15 cellular contexts compared by ENCODE assay signal in genomic region chr1:46284597-46285564, GRCh38. TPM values are rescaled to one million over a fixed set of nuclear protein-coding genes. Genes with fewer than 3 reads are reported as not detected.
A peak's percentile ranks its signal among the peaks of the same experiment; 100 is the strongest.
DNase-seq lines count a peak whose midpoint lies in the region; ATAC-seq and TF ChIP-seq lines count a peak whose summit lies in the region.
"Had no signal": no experiment of that assay in that cellular context is flagged by ENCODE, and none has a peak within 500 bp of the region (broad histone marks: within the 10 kb centered on the region; RNA-seq: fewer than 3 reads in every experiment).

No MANE protein-coding gene starts in this region.

- intact Hi-C loops in cardiac septum (cut with DNase I) = no loop called here

- no peak for ATAC-seq in central memory CD8-positive, alpha-beta T cell (replicated peaks; ENCODE audit: extremely low read depth, poor library complexity, severe bottlenecking)
- peak; percentile 13 to 26 for ATAC-seq in stimulated activated naive B cell treated with anti-CD40 and anti-IgM and Interleukin-4, amounts not matched to agents 10 μg/mL and 1 μg/mL and 100 μg/mL, for 72 hours (replicated peaks)
- ATAC-seq in HG02970 (IDR thresholded peaks at IDR 0.05; ENCODE audit: low FRiP score, unreplicated experiment) = no peak
- no peak for ATAC-seq in HG03565 (IDR thresholded peaks at IDR 0.05; ENCODE audit: unreplicated experiment)

- peaks cover 25% of the 10 kb centered on the region for H3K4me1 ChIP-seq in cardiac muscle cell (ENCODE audit: low read depth)

- H3K9me3 ChIP-seq in cardiac muscle cell (ENCODE audit: low read depth) = no peaks in the 10 kb centered on the region

- H3K27me3 ChIP-seq in cardiac muscle cell = no peaks in the 10 kb centered on the region

- peak in 1 of 2 donors; percentile 68 for DNase-seq in cardiac muscle cell (ENCODE audit: low read depth in 1 of 2, low spot score in 1 of 2)
- DNase-seq in cardiac septum (ENCODE audit: low spot score) = no peak
- peak; percentile 62 for DNase-seq in NCI-H345 (lab: John Stamatoyannopoulos, UW)
- no peak for DNase-seq in central memory CD8-positive, alpha-beta T cell (ENCODE audit: low spot score in 2 of 2)
- no peak for DNase-seq in stimulated activated naive B cell treated with anti-CD40 and anti-IgM and Interleukin-4, amounts not matched to agents 10 μg/mL and 1 μg/mL and 100 μg/mL, for 72 hours
- no peak for DNase-seq in MV-4-11 (lab: John Stamatoyannopoulos, UW)
- DNase-seq: activated B cell treated with CpG ODN at 0.5 μM for 24 hours; activated naive CD4-positive, alpha-beta T cell treated with anti-CD3 and anti-CD28 coated beads, Interleukin-2, amount 10 ng/mL, durations not matched to agents 7 days and 5 days; CD4-positive, CD25-positive, alpha-beta regulatory T cell; hypothalamus; KG1; mammary epithelial cell; stimulated activated CD4-positive, alpha-beta T cell treated with anti-CD3 and anti-CD28 coated beads, Interleukin-15, amount 100 ng/mL, for 24 hours had no signal

- H3K36me3 ChIP-seq in cardiac muscle cell = peaks cover 27% of the 10 kb centered on the region

- peaks cover 15% of the 10 kb centered on the region for H3K4me1 Mint-ChIP-seq in central memory CD8-positive, alpha-beta T cell
- H3K4me1 Mint-ChIP-seq in stimulated activated naive B cell treated with anti-CD40 and anti-IgM and Interleukin-4, amounts not matched to agents 10 μg/mL and 1 μg/mL and 100 μg/mL, for 72 hours = peaks cover 8 to 24% of the 10 kb centered on the region in 2 donors
- H3K4me1 Mint-ChIP-seq: activated B cell treated with CpG ODN at 0.5 μM for 24 hours had no signal

- no peaks in the 10 kb centered on the region for H3K9me3 Mint-ChIP-seq in central memory CD8-positive, alpha-beta T cell
- H3K9me3 Mint-ChIP-seq in stimulated activated naive B cell treated with anti-CD40 and anti-IgM and Interleukin-4, amounts not matched to agents 10 μg/mL and 1 μg/mL and 100 μg/mL, for 72 hours = no peaks in the 10 kb centered on the region
- H3K9me3 Mint-ChIP-seq: activated B cell treated with CpG ODN at 0.5 μM for 24 hours; activated naive CD4-positive, alpha-beta T cell treated with anti-CD3 and anti-CD28 coated beads, Interleukin-2, amount 10 ng/mL, durations not matched to agents 7 days and 5 days had no signal

- H3K4me3 ChIP-seq in cardiac muscle cell = no peak overlapping the region

- no peak overlapping the region for H3K4me3 Mint-ChIP-seq in central memory CD8-positive, alpha-beta T cell
- H3K4me3 Mint-ChIP-seq in stimulated activated naive B cell treated with anti-CD40 and anti-IgM and Interleukin-4, amounts not matched to agents 10 μg/mL and 1 μg/mL and 100 μg/mL, for 72 hours = no peak overlapping the region
- H3K4me3 Mint-ChIP-seq: activated B cell treated with CpG ODN at 0.5 μM for 24 hours; activated naive CD4-positive, alpha-beta T cell treated with anti-CD3 and anti-CD28 coated beads, Interleukin-2, amount 10 ng/mL, durations not matched to agents 7 days and 5 days; CD4-positive, CD25-positive, alpha-beta regulatory T cell had no signal

- H3K36me3 Mint-ChIP-seq in central memory CD8-positive, alpha-beta T cell (ENCODE audit: insufficient read depth) = peaks cover 21% of the 10 kb centered on the region
- H3K36me3 Mint-ChIP-seq in stimulated activated naive B cell treated with anti-CD40 and anti-IgM and Interleukin-4, amounts not matched to agents 10 μg/mL and 1 μg/mL and 100 μg/mL, for 72 hours = peaks cover 48 to 68% of the 10 kb centered on the region in 2 donors

- H3K27ac ChIP-seq in cardiac muscle cell = peak overlapping the region; percentile 87

- no peaks in the 10 kb centered on the region for H3K27me3 Mint-ChIP-seq in central memory CD8-positive, alpha-beta T cell
- H3K27me3 Mint-ChIP-seq in stimulated activated naive B cell treated with anti-CD40 and anti-IgM and Interleukin-4, amounts not matched to agents 10 μg/mL and 1 μg/mL and 100 μg/mL, for 72 hours = no peaks in the 10 kb centered on the region
- H3K27me3 Mint-ChIP-seq: activated B cell treated with CpG ODN at 0.5 μM for 24 hours; activated naive CD4-positive, alpha-beta T cell treated with anti-CD3 and anti-CD28 coated beads, Interleukin-2, amount 10 ng/mL, durations not matched to agents 7 days and 5 days; CD4-positive, CD25-positive, alpha-beta regulatory T cell had no signal

- peak overlapping the region; percentile 9 for H3K27ac Mint-ChIP-seq in central memory CD8-positive, alpha-beta T cell (ENCODE audit: low read depth)
- H3K27ac Mint-ChIP-seq in stimulated activated naive B cell treated with anti-CD40 and anti-IgM and Interleukin-4, amounts not matched to agents 10 μg/mL and 1 μg/mL and 100 μg/mL, for 72 hours = peak overlapping the region; percentile 16
- H3K27ac Mint-ChIP-seq: activated B cell treated with CpG ODN at 0.5 μM for 24 hours had no signal

- TF ChIP-seq CTCF in cardiac muscle cell (IDR thresholded peaks at IDR 0.05; ENCODE audit: low read depth, low read length) = no peak

RNA-seq across cellular contexts. Expression of gene LRRC41, which starts 18.5 kb away (rescaled TPM):
- total RNA-seq in cardiac muscle cell (118 and 151 TPM in 2 replicates), cardiac septum (52.5 TPM)
- 130 and 169 TPM in 2 replicates for polyA plus RNA-seq in cardiac muscle cell

RNA-seq across cellular contexts. Expression of gene UQCRH, which starts 18.6 kb away (rescaled TPM):
- total RNA-seq in cardiac muscle cell (597 and 948 TPM in 2 replicates), cardiac septum (907 TPM)
- polyA plus RNA-seq in cardiac muscle cell = 517 and 698 TPM in 2 replicates

RNA-seq across cellular contexts. Expression of gene RAD54L, which starts 37.3 kb away (rescaled TPM):
- total RNA-seq in cardiac muscle cell (2.5 and 3.3 TPM in 2 replicates), cardiac septum (0.97 TPM)
- polyA plus RNA-seq in cardiac muscle cell = 5.9 and 13.6 TPM in 2 replicates

RNA-seq across cellular contexts. Expression of gene NSUN4, which starts 55.7 kb away (rescaled TPM):
- 9.5 and 10.8 TPM in 2 replicates for total RNA-seq in cardiac muscle cell
- 15.1 and 16.1 TPM in 2 replicates for polyA plus RNA-seq in cardiac muscle cell
- total RNA-seq in cardiac septum = 18.5 TPM

Comparison
In these comparisons a context has a peak if more than half of its experiments do, and no peak if none do; other contexts are left out.
1. ATAC-seq: peak in stimulated activated naive B cell treated with anti-CD40 and anti-IgM and Interleukin-4, amounts not matched to agents 10 μg/mL and 1 μg/mL and 100 μg/mL, for 72 hours (2 of 2); none in central memory CD8-positive, alpha-beta T cell (single experiment), HG02970 (single experiment) and HG03565 (single experiment).